13 cellular contexts compared by ENCODE assay signal in genomic region chr2:18077724-18078123, GRCh38.
A peak's percentile ranks its signal among the peaks of the same experiment; 100 is the strongest.
DNase-seq lines count a peak whose midpoint lies in the region; ATAC-seq and TF ChIP-seq lines count a peak whose summit lies in the region.
"Had no signal": no experiment of that assay in that cellular context is flagged by ENCODE, and none has a peak within 500 bp of the region (broad histone marks: within the 10 kb centered on the region; RNA-seq: fewer than 3 reads in every experiment).

No MANE protein-coding gene starts in this region.

- H3K27ac ChIP-seq in BLaER1: no peak overlapping the region
- peak overlapping the region; percentile 41 for H3K27ac ChIP-seq in RWPE2 (ENCODE audit: poor library complexity, severe bottlenecking)
- no peak overlapping the region for H3K27ac ChIP-seq in testis
- no peak overlapping the region for H3K27ac ChIP-seq in coronary artery
- H3K27ac ChIP-seq: suprapubic skin had no signal

- intact Hi-C loops in testis (cut with DNase I; ENCODE audit: low total_unique reads): no loop called here

- H3K9me3 ChIP-seq in BLaER1 (no peaks in the 10 kb centered on the region), RWPE2 (ENCODE audit: severe bottlenecking) (no peaks in the 10 kb centered on the region), testis (no peaks in the 10 kb centered on the region)
- H3K9me3 ChIP-seq: suprapubic skin had no signal

- ATAC-seq in HG03103 (IDR thresholded peaks at IDR 0.05; ENCODE audit: low read depth, unreplicated experiment): peak; percentile 78
- ATAC-seq in RWPE2 (ENCODE audit: low read depth): peak; percentile 99

- 83 to 88% methylated on average over 1 of the region's 1 CpG for WGBS in testis, 2 donors

- H3K4me1 ChIP-seq in BLaER1 (peaks cover 18% of the 10 kb centered on the region), RWPE2 (ENCODE audit: insufficient read depth, poor library complexity, severe bottlenecking) (peaks cover 7% of the 10 kb centered on the region), testis (no peaks in the 10 kb centered on the region)
- H3K4me1 ChIP-seq: suprapubic skin had no signal

- no peaks in the 10 kb centered on the region for H4K20me1 ChIP-seq in BLaER1

- in situ Hi-C loops in GM13976 (cut with MboI; ENCODE audit: low sequenced_read_pairs, unreplicated experiment): no loop called here

- no peak overlapping the region for H3K9ac ChIP-seq in BLaER1

- no peak for TF ChIP-seq CTCF in RWPE2 (IDR thresholded peaks at IDR 0.05; ENCODE audit: poor library complexity, severe bottlenecking)
- no peak for TF ChIP-seq CTCF in fibroblast of pulmonary artery (IDR thresholded peaks at IDR 0.05; ENCODE audit: low read length, missing control alignments)
- no peak for TF ChIP-seq CTCF in GM13976 (IDR thresholded peaks at IDR 0.05; ENCODE audit: borderline replicate concordance, control extremely low read depth, extremely low read depth, insufficient read depth, missing control alignments)
- TF ChIP-seq CTCF in testis (IDR thresholded peaks at IDR 0.05): no peak
- TF ChIP-seq CTCF in coronary artery (IDR thresholded peaks at IDR 0.05): no peak

- H3K27me3 ChIP-seq in BLaER1 (no peaks in the 10 kb centered on the region), RWPE2 (ENCODE audit: insufficient read depth, poor library complexity, severe bottlenecking) (no peaks in the 10 kb centered on the region), testis (no peaks in the 10 kb centered on the region)
- H3K27me3 ChIP-seq: suprapubic skin had no signal

- no peak for DNase-seq in RWPE2 (ENCODE audit: low spot score)
- peak; percentile 19 for DNase-seq in fibroblast of pulmonary artery (ENCODE audit: low read depth)
- no peak for DNase-seq in NCI-H510A treated with DMSO at 0.1 percent for 48 hours (lab: John Stamatoyannopoulos, UW)
- no peak for DNase-seq in GM13976 (ENCODE audit: low spot score)
- DNase-seq in testis: no peak
- DNase-seq in coronary artery (ENCODE audit: low spot score): no peak
- DNase-seq: activated B cell treated with CpG ODN at 0.5 μM for 24 hours; CD4-positive, alpha-beta T cell; NCI-H1417; nucleus accumbens had no signal

- H3K4me2 ChIP-seq in BLaER1: peak overlapping the region; percentile 57

- no peak overlapping the region for H3K4me3 ChIP-seq in BLaER1
- no peak overlapping the region for H3K4me3 ChIP-seq in RWPE2 (ENCODE audit: severe bottlenecking)
- no peak overlapping the region for H3K4me3 ChIP-seq in fibroblast of pulmonary artery (replicated peaks; ENCODE audit: low read depth, low read length)
- no peak overlapping the region for H3K4me3 ChIP-seq in testis
- no peak overlapping the region for H3K4me3 ChIP-seq in coronary artery
- H3K4me3 ChIP-seq: suprapubic skin had no signal

- H3K36me3 ChIP-seq in BLaER1 (no peaks in the 10 kb centered on the region), RWPE2 (ENCODE audit: low read depth) (no peaks in the 10 kb centered on the region), testis (ENCODE audit: low read depth, missing control alignments) (no peaks in the 10 kb centered on the region)
- H3K36me3 ChIP-seq: suprapubic skin had no signal

- TF ChIP-seq POLR2A in testis (IDR thresholded peaks at IDR 0.05): no peak
